Comparison of ENCODE assay signal across 13 cellular contexts in the genomic region with DNA sequence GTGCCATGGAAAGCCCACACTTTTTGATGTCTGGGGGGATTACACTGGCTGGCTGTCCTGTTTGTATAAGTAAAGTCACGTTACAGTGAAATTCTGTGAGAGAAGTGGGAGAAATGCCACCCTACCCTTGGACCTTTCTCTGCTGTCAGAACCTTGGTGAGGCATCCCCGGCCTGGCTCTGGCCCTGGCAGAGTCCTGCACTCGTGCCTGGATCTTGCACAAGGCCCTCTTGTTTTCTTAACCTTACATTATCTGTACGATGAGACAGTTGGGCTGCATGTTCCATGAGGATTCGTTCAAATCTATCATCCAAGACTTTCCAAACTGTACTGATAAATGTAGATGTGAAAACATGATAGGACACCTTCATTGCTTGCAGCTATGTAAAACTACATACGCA. TPM values are rescaled to one million over a fixed set of nuclear protein-coding genes. Genes with fewer than 3 reads are reported as not detected.
DNase-seq lines count a peak whose midpoint lies in the region; ATAC-seq and TF ChIP-seq lines count a peak whose summit lies in the region.
"Had no signal": no experiment of that assay in that cellular context is flagged by ENCODE, and none has a peak within 500 bp of the region (broad histone marks: within the 10 kb centered on the region; RNA-seq: fewer than 3 reads in every experiment).

No MANE protein-coding gene starts in this region.

- TF ChIP-seq POLR2A in adrenal gland (IDR thresholded peaks at IDR 0.05) = no peak

- no peaks in the 10 kb centered on the region for H3K9me3 Mint-ChIP-seq in activated CD4-positive, alpha-beta memory T cell treated with anti-CD3 and anti-CD28 coated beads, Interleukin-2, amount 10 ng/mL, durations not matched to agents 7 days and 5 days
- no peaks in the 10 kb centered on the region for H3K9me3 Mint-ChIP-seq in activated CD4-positive, alpha-beta memory T cell treated with anti-CD3 and anti-CD28 coated beads for 36 hours
- no peaks in the 10 kb centered on the region for H3K9me3 Mint-ChIP-seq in CD4-positive, alpha-beta T cell
- H3K9me3 Mint-ChIP-seq in chondrocyte (ENCODE audit: low read depth) = no peaks in the 10 kb centered on the region
- H3K9me3 Mint-ChIP-seq: CD14-positive monocyte had no signal

- POLR2A ChIA-PET in activated CD4-positive, alpha-beta memory T cell treated with anti-CD3 and anti-CD28 coated beads, Interleukin-2, amount 10 ng/mL, durations not matched to agents 7 days and 5 days (lab: Charles Lee) = no interaction called here
- POLR2A ChIA-PET in activated CD4-positive, alpha-beta memory T cell treated with anti-CD3 and anti-CD28 coated beads for 36 hours (lab: Charles Lee) = no interaction called here
- POLR2A ChIA-PET in CD4-positive, alpha-beta T cell (lab: Charles Lee) = no interaction called here

- no peak overlapping the region for H3K4me2 ChIP-seq in osteoblast (ENCODE audit: insufficient read depth, low read length)

- H3K27ac ChIP-seq in CD4-positive, alpha-beta T cell (ENCODE audit: low read depth, low read length) = no peak overlapping the region
- H3K27ac ChIP-seq in adrenal gland (peak overlapping the region in 2 of 5 donors; percentile 87 to 91), osteoblast (ENCODE audit: low read depth, low read length) (no peak overlapping the region)
- H3K27ac ChIP-seq: 22Rv1 had no signal

- H3K4me1 Mint-ChIP-seq in activated CD4-positive, alpha-beta memory T cell treated with anti-CD3 and anti-CD28 coated beads, Interleukin-2, amount 10 ng/mL, durations not matched to agents 7 days and 5 days = peaks cover 79% of the 10 kb centered on the region
- H3K4me1 Mint-ChIP-seq in activated CD4-positive, alpha-beta memory T cell treated with anti-CD3 and anti-CD28 coated beads for 36 hours (ENCODE audit: low read depth) = peaks cover 46% of the 10 kb centered on the region
- H3K4me1 Mint-ChIP-seq in CD4-positive, alpha-beta T cell (ENCODE audit: low read depth) = peaks cover 48% of the 10 kb centered on the region
- no peaks in the 10 kb centered on the region for H3K4me1 Mint-ChIP-seq in chondrocyte (ENCODE audit: low read depth)

- H3K36me3 Mint-ChIP-seq in activated CD4-positive, alpha-beta memory T cell treated with anti-CD3 and anti-CD28 coated beads, Interleukin-2, amount 10 ng/mL, durations not matched to agents 7 days and 5 days (ENCODE audit: low read depth) = peaks cover 44% of the 10 kb centered on the region
- peaks cover 15% of the 10 kb centered on the region for H3K36me3 Mint-ChIP-seq in activated CD4-positive, alpha-beta memory T cell treated with anti-CD3 and anti-CD28 coated beads for 36 hours
- peaks cover 45% of the 10 kb centered on the region for H3K36me3 Mint-ChIP-seq in CD4-positive, alpha-beta T cell (ENCODE audit: low read depth)
- H3K36me3 Mint-ChIP-seq in chondrocyte (ENCODE audit: low read depth) = peaks cover 6% of the 10 kb centered on the region

- H3K36me3 ChIP-seq in adrenal gland (replicated peaks in 1 of 2) (peaks cover 0 to 17% of the 10 kb centered on the region in 2 donors), osteoblast (ENCODE audit: insufficient read depth, low read length) (peaks cover 11% of the 10 kb centered on the region)

- no peak for TF ChIP-seq CTCF in CD4-positive, alpha-beta T cell (IDR thresholded peaks at IDR 0.05)
- TF ChIP-seq CTCF in adrenal gland (IDR thresholded peaks at IDR 0.05) (no peak), osteoblast (IDR thresholded peaks at IDR 0.05; ENCODE audit: extremely low read depth, low read depth, low read length) (no peak), chondrocyte (IDR thresholded peaks at IDR 0.05) (no peak)

- H3K27me3 Mint-ChIP-seq in activated CD4-positive, alpha-beta memory T cell treated with anti-CD3 and anti-CD28 coated beads, Interleukin-2, amount 10 ng/mL, durations not matched to agents 7 days and 5 days = no peaks in the 10 kb centered on the region
- no peaks in the 10 kb centered on the region for H3K27me3 Mint-ChIP-seq in activated CD4-positive, alpha-beta memory T cell treated with anti-CD3 and anti-CD28 coated beads for 36 hours
- H3K27me3 Mint-ChIP-seq in CD4-positive, alpha-beta T cell = no peaks in the 10 kb centered on the region
- no peaks in the 10 kb centered on the region for H3K27me3 Mint-ChIP-seq in chondrocyte (ENCODE audit: low read depth)

- peaks cover 86% of the 10 kb centered on the region for H3K79me2 ChIP-seq in osteoblast (ENCODE audit: insufficient read depth, low read length)

- H3K4me1 ChIP-seq in adrenal gland (replicated peaks in 1 of 2) = peaks cover 28 to 37% of the 10 kb centered on the region in 2 donors
- no peaks in the 10 kb centered on the region for H3K4me1 ChIP-seq in osteoblast (ENCODE audit: insufficient read depth, low read length)

- peak overlapping the region; percentile 97 for H3K27ac Mint-ChIP-seq in activated CD4-positive, alpha-beta memory T cell treated with anti-CD3 and anti-CD28 coated beads, Interleukin-2, amount 10 ng/mL, durations not matched to agents 7 days and 5 days
- no peak overlapping the region for H3K27ac Mint-ChIP-seq in activated CD4-positive, alpha-beta memory T cell treated with anti-CD3 and anti-CD28 coated beads for 36 hours
- peak overlapping the region; percentile 15 for H3K27ac Mint-ChIP-seq in CD4-positive, alpha-beta T cell
- H3K27ac Mint-ChIP-seq in chondrocyte (ENCODE audit: unreplicated experiment) = no peak overlapping the region

- no peak overlapping the region for H3K4me3 Mint-ChIP-seq in activated CD4-positive, alpha-beta memory T cell treated with anti-CD3 and anti-CD28 coated beads, Interleukin-2, amount 10 ng/mL, durations not matched to agents 7 days and 5 days
- no peak overlapping the region for H3K4me3 Mint-ChIP-seq in activated CD4-positive, alpha-beta memory T cell treated with anti-CD3 and anti-CD28 coated beads for 36 hours
- H3K4me3 Mint-ChIP-seq in CD4-positive, alpha-beta T cell = no peak overlapping the region
- H3K4me3 Mint-ChIP-seq in chondrocyte (ENCODE audit: unreplicated experiment) = no peak overlapping the region
- H3K4me3 Mint-ChIP-seq: CD14-positive monocyte had no signal

- H3K4me3 ChIP-seq in adrenal gland (no peak overlapping the region), osteoblast (ENCODE audit: insufficient read depth, low read length) (no peak overlapping the region)

- no peak for ATAC-seq in CD4-positive, alpha-beta T cell (ENCODE audit: poor library complexity)
- ATAC-seq: HCT116 had no signal

- WGBS in adrenal gland, 4 donors = 53 to 68% (median 59%) methylated on average over 6 of the region's 6 CpGs

- CTCF ChIA-PET in activated CD4-positive, alpha-beta memory T cell treated with anti-CD3 and anti-CD28 coated beads, Interleukin-2, amount 10 ng/mL, durations not matched to agents 7 days and 5 days (lab: Charles Lee) = no interaction called here
- CTCF ChIA-PET in activated CD4-positive, alpha-beta memory T cell treated with anti-CD3 and anti-CD28 coated beads for 36 hours (lab: Charles Lee) = no interaction called here
- CTCF ChIA-PET in CD4-positive, alpha-beta T cell (lab: Charles Lee) = no interaction called here

- H2AFZ ChIP-seq in osteoblast (ENCODE audit: low read length) = no peak overlapping the region

- DNase-seq in activated CD4-positive, alpha-beta memory T cell treated with anti-CD3 and anti-CD28 coated beads, Interleukin-2, amount 10 ng/mL, durations not matched to agents 7 days and 5 days = no peak
- no peak for DNase-seq in activated CD4-positive, alpha-beta memory T cell treated with anti-CD3 and anti-CD28 coated beads for 36 hours
- DNase-seq in CD4-positive, alpha-beta T cell = no peak
- peak in 4 of 7 donors; percentile 31 to 64 (median 42) for DNase-seq in adrenal gland
- peak; percentile 53 for DNase-seq in osteoblast (ENCODE audit: insufficient read length, low spot score, missing footprints)
- DNase-seq in anterior cingulate cortex (lab: John Stamatoyannopoulos, UW) = no peak
- no peak for DNase-seq in middle frontal gyrus (ENCODE audit: extremely low spot score, low spot score)
- DNase-seq in chondrocyte (ENCODE audit: low spot score) = no peak
- DNase-seq: DMS53, GF-D8 had no signal

- H3K27me3 ChIP-seq in CD4-positive, alpha-beta T cell (ENCODE audit: control insufficient read depth, insufficient read depth, low read length) = no peaks in the 10 kb centered on the region
- H3K27me3 ChIP-seq in adrenal gland (no peaks in the 10 kb centered on the region), osteoblast (ENCODE audit: insufficient read depth, low read length) (no peaks in the 10 kb centered on the region)

- no peaks in the 10 kb centered on the region for H3K9me3 ChIP-seq in CD4-positive, alpha-beta T cell (ENCODE audit: control insufficient read depth, low read length)
- no peaks in the 10 kb centered on the region for H3K9me3 ChIP-seq in adrenal gland (replicated peaks in 1 of 3)
- H3K9me3 ChIP-seq in osteoblast (ENCODE audit: low read depth, low read length) = no peaks in the 10 kb centered on the region

- H4K20me1 ChIP-seq in osteoblast (ENCODE audit: insufficient read depth, low read length) = peaks cover 75% of the 10 kb centered on the region

- intact Hi-C loops in activated CD4-positive, alpha-beta memory T cell treated with anti-CD3 and anti-CD28 coated beads for 36 hours (cut with micrococcal nuclease) = no loop called here
- intact Hi-C loops in CD4-positive, alpha-beta T cell (cut with DNase I, micrococcal nuclease) = no loop called here
- intact Hi-C loops in adrenal gland (cut with DNase I) = no loop called here

RNA-seq across cellular contexts. Expression of gene SNAP47, which starts 11.4 kb away (rescaled TPM):
- total RNA-seq in activated CD4-positive, alpha-beta memory T cell treated with anti-CD3 and anti-CD28 coated beads, Interleukin-2, amount 10 ng/mL, durations not matched to agents 7 days and 5 days = 10 to 100 TPM; 55.3 to 59.4 TPM
- total RNA-seq in activated CD4-positive, alpha-beta memory T cell treated with anti-CD3 and anti-CD28 coated beads for 36 hours = 10 to 100 TPM; 30.9 to 32.5 TPM
- 10 to 100 TPM; 12.8 to 14.0 TPM for total RNA-seq in CD4-positive, alpha-beta T cell
- total RNA-seq in adrenal gland (100 to 1,000 TPM in 6 of 8 donors, 10 to 100 TPM in 2; 60.9 to 216 (median 117) TPM), osteoblast (47.7 and 51.4 TPM in 2 replicates), chondrocyte (22.5 to 30.9 TPM (median 23.5 TPM) in 3 replicates)
- 10 to 100 TPM; 24.5 to 52.8 (median 43.5) TPM for polyA plus RNA-seq in adrenal gland

RNA-seq across cellular contexts. Expression of gene JMJD4, which starts 11.6 kb away (rescaled TPM):
- 10 to 100 TPM; 23.7 to 25.0 TPM for total RNA-seq in activated CD4-positive, alpha-beta memory T cell treated with anti-CD3 and anti-CD28 coated beads, Interleukin-2, amount 10 ng/mL, durations not matched to agents 7 days and 5 days
- 10 to 100 TPM; 15.2 to 16.1 TPM for total RNA-seq in activated CD4-positive, alpha-beta memory T cell treated with anti-CD3 and anti-CD28 coated beads for 36 hours
- total RNA-seq in CD4-positive, alpha-beta T cell = 10 to 100 TPM; 11.4 to 11.9 TPM
- total RNA-seq in adrenal gland (10 to 100 TPM; 19.7 to 57.5 (median 29.6) TPM), osteoblast (27.5 and 30.4 TPM in 2 replicates), chondrocyte (15.0 to 24.2 TPM (median 17.8 TPM) in 3 replicates)
- 10 to 100 TPM in 2 of 3 donors, 1 to 10 TPM in 1; 8.6 to 29.8 (median 25.7) TPM for polyA plus RNA-seq in adrenal gland

Comparison
In these comparisons a context has a peak if more than half of its experiments do, and no peak if none do; other contexts are left out.
1. H3K27ac Mint-ChIP-seq: peak in activated CD4-positive, alpha-beta memory T cell treated with anti-CD3 and anti-CD28 coated beads, Interleukin-2, amount 10 ng/mL, durations not matched to agents 7 days and 5 days (single experiment) and CD4-positive, alpha-beta T cell (single experiment); none in activated CD4-positive, alpha-beta memory T cell treated with anti-CD3 and anti-CD28 coated beads for 36 hours (single experiment) and chondrocyte (single experiment).
2. DNase-seq: peak in adrenal gland (4 of 7) and osteoblast (single experiment); none in activated CD4-positive, alpha-beta memory T cell treated with anti-CD3 and anti-CD28 coated beads, Interleukin-2, amount 10 ng/mL, durations not matched to agents 7 days and 5 days (single experiment), activated CD4-positive, alpha-beta memory T cell treated with anti-CD3 and anti-CD28 coated beads for 36 hours (single experiment), CD4-positive, alpha-beta T cell (0 of 10), anterior cingulate cortex (0 of 58), middle frontal gyrus (single experiment) and chondrocyte (single experiment).